1 cellular context compared by ENCODE assay signal in genomic region chr11:76419896-76420295, GRCh38.
TF ChIP-seq lines count a peak whose summit lies in the region.

No MANE protein-coding gene starts in this region.

TF ChIP-seq in H1, 55 proteins besides CTCF, POLR2A, EP300 and RAD21:
- TF ChIP-seq CHD2 (IDR thresholded peaks at IDR 0.05; ENCODE audit: low read length) (no peak), RXRA (IDR thresholded peaks at IDR 0.05; ENCODE audit: insufficient read depth, low read depth, low read length) (no peak)
